Comparison of ENCODE assay signal across 1 cellular context in genomic region chr1:93909146-93910050, GRCh38.
TF ChIP-seq lines count a peak whose summit lies in the region.

Gene GCLM, minus strand, starts transcription at chr1:93909430. Its CDS starts 267 bp downstream, at chr1:93909163.

TF ChIP-seq in HepG2, 621 proteins besides CTCF, POLR2A, EP300 and RAD21 (continued from another document and continues in another):
- TF ChIP-seq CEBPZ (IDR thresholded peaks at IDR 0.05; ENCODE audit: low read length): no peak
- no peak for TF ChIP-seq ZBTB39 (CRISPR knock-in tag; IDR thresholded peaks at IDR 0.05)
- 0 out of 2 replicates have a peak, but pooled peaks have one; percentile 35 for TF ChIP-seq REPIN1 (CRISPR knock-in tag; IDR thresholded peaks at IDR 0.05; ENCODE audit: borderline replicate concordance, low read depth)
- no peak for TF ChIP-seq ZNF350 (CRISPR knock-in tag; IDR thresholded peaks at IDR 0.05; ENCODE audit: borderline replicate concordance, low read depth)
- no peak for TF ChIP-seq SMARCE1 (IDR thresholded peaks at IDR 0.05; ENCODE audit: borderline replicate concordance)
- no peak for TF ChIP-seq PTBP1 (IDR thresholded peaks at IDR 0.05; ENCODE audit: low read depth, low read length, poor library complexity, severe bottlenecking)
- no peak for TF ChIP-seq SCMH1 (CRISPR knock-in tag; IDR thresholded peaks at IDR 0.05; ENCODE audit: borderline replicate concordance)
- TF ChIP-seq SRF (IDR thresholded peaks at IDR 0.05; ENCODE audit: low read depth, low read length): no peak
- no peak for TF ChIP-seq CBX1 (IDR thresholded peaks at IDR 0.05; ENCODE audit: low read depth)
- peak; percentile 81 for TF ChIP-seq HNRNPLL (IDR thresholded peaks at IDR 0.05; ENCODE audit: low read depth, low read length, poor library complexity, severe bottlenecking)
- TF ChIP-seq GABPA (IDR thresholded peaks at IDR 0.05; ENCODE audit: low read depth, low read length): no peak
- TF ChIP-seq GABPA (CRISPR knock-in tag; IDR thresholded peaks at IDR 0.05; ENCODE audit: low read depth): peak; percentile 33; the same call in 1 of the 2 replicates
- no peak for TF ChIP-seq ZNF44 (CRISPR knock-in tag; IDR thresholded peaks at IDR 0.05)
- no peak for TF ChIP-seq ZBTB2 (CRISPR knock-in tag; IDR thresholded peaks at IDR 0.05; ENCODE audit: low read depth)
- TF ChIP-seq DZIP1 (CRISPR knock-in tag; IDR thresholded peaks at IDR 0.05): no peak
- TF ChIP-seq U2AF1 (optimal IDR thresholded peaks at IDR 0.05; ENCODE audit: low read depth, low read length): no peak
- TF ChIP-seq ZSCAN30 (CRISPR knock-in tag; IDR thresholded peaks at IDR 0.05): no peak
- TF ChIP-seq ZNF256 (CRISPR knock-in tag; conservative IDR thresholded peaks at IDR 0.05): no peak
- TF ChIP-seq ZNF850 (CRISPR knock-in tag; conservative IDR thresholded peaks at IDR 0.05): no peak
- peak; percentile 40; the same call in 1 of the 2 replicates for TF ChIP-seq KMT2A (CRISPR knock-in tag; IDR thresholded peaks at IDR 0.05)
- no peak for TF ChIP-seq ZNF326 (CRISPR knock-in tag; IDR thresholded peaks at IDR 0.05; ENCODE audit: borderline replicate concordance)
- peak; percentile 64; the same call in 1 of the 2 replicates for TF ChIP-seq CBX5 (CRISPR knock-in tag; IDR thresholded peaks at IDR 0.05; ENCODE audit: borderline replicate concordance)
- TF ChIP-seq ZNF746 (CRISPR knock-in tag; IDR thresholded peaks at IDR 0.05): no peak
- no peak for TF ChIP-seq HOXA7 (CRISPR knock-in tag; IDR thresholded peaks at IDR 0.05)
- peak; percentile 48 for TF ChIP-seq ELF3 (CRISPR knock-in tag; IDR thresholded peaks at IDR 0.05)
- TF ChIP-seq ZNF83 (CRISPR knock-in tag; IDR thresholded peaks at IDR 0.05; ENCODE audit: borderline replicate concordance): no peak; the same call in 1 of the 2 replicates
- peak; percentile 25; the same call in 1 of the 2 replicates for TF ChIP-seq ZBED4 (CRISPR knock-in tag; IDR thresholded peaks at IDR 0.05; ENCODE audit: borderline replicate concordance)
- TF ChIP-seq ZBTB42 (CRISPR knock-in tag; IDR thresholded peaks at IDR 0.05): no peak
- TF ChIP-seq ZNF616 (CRISPR knock-in tag; IDR thresholded peaks at IDR 0.05; ENCODE audit: low read depth): no peak
- no peak for TF ChIP-seq KDM1A (CRISPR knock-in tag; IDR thresholded peaks at IDR 0.05)
- TF ChIP-seq TCF7 (IDR thresholded peaks at IDR 0.05; ENCODE audit: low read depth): no peak
- no peak for TF ChIP-seq RBM39 (IDR thresholded peaks at IDR 0.05; ENCODE audit: low read depth, low read length, poor library complexity, severe bottlenecking)
- TF ChIP-seq BHLHE40 (IDR thresholded peaks at IDR 0.05; ENCODE audit: low read length): no peak
- peak; percentile 52; the same call in 1 of the 2 replicates for TF ChIP-seq ESRRA (CRISPR knock-in tag; IDR thresholded peaks at IDR 0.05; ENCODE audit: low read depth)
- peak; percentile 57 for TF ChIP-seq PITX1 (CRISPR knock-in tag; IDR thresholded peaks at IDR 0.05)
- TF ChIP-seq ZNF775 (CRISPR knock-in tag; IDR thresholded peaks at IDR 0.05; ENCODE audit: borderline replicate concordance): no peak
- TF ChIP-seq IRF9 (CRISPR knock-in tag; IDR thresholded peaks at IDR 0.05; ENCODE audit: borderline replicate concordance): no peak
- no peak for TF ChIP-seq DMTF1 (CRISPR knock-in tag; IDR thresholded peaks at IDR 0.05)
- 0 out of 2 replicates have a peak, but pooled peaks have one; percentile 32 for TF ChIP-seq PPARG (CRISPR knock-in tag; conservative IDR thresholded peaks at IDR 0.05)
- peak; percentile 47; the same call in 1 of the 2 replicates for TF ChIP-seq ZBTB43 (CRISPR knock-in tag; conservative IDR thresholded peaks at IDR 0.05)
- TF ChIP-seq IRX3 (CRISPR knock-in tag; IDR thresholded peaks at IDR 0.05; ENCODE audit: borderline replicate concordance, low read depth): 0 out of 2 replicates have a peak, but pooled peaks have one; percentile 1
- no peak for TF ChIP-seq PAWR (CRISPR knock-in tag; IDR thresholded peaks at IDR 0.05; ENCODE audit: borderline replicate concordance)
- peak; percentile 82 for TF ChIP-seq POGZ (CRISPR knock-in tag; IDR thresholded peaks at IDR 0.05)
